ENCODE assay signal across 8 cellular contexts in genomic region chr16:58843675-58844074, GRCh38.
DNase-seq lines count a peak whose midpoint lies in the region; ATAC-seq and TF ChIP-seq lines count a peak whose summit lies in the region.

No MANE protein-coding gene starts in this region.

- intact Hi-C loops in activated T-helper 1 cell treated with anti-CD3 and anti-CD28 coated beads, Interleukin-12 subunit alpha, Interleukin-12 subunit beta, Interleukin-2, Interleukin-4 antibody, amounts not matched to agents 30 ng/mL and 10 ng/mL and 1 ng/mL, durations not matched to agents 14 hours and 24 hours and 36 hours (cut with micrococcal nuclease) = no loop called here

- H3K9ac ChIP-seq in NT2/D1 (ENCODE audit: insufficient read length, low read depth) = no peak overlapping the region

- H3K9me3 ChIP-seq in BE2C = no peaks in the 10 kb centered on the region
- peaks cover 16% of the 10 kb centered on the region; the same call in 1 of the 2 replicates for H3K9me3 ChIP-seq in NT2/D1 (ENCODE audit: insufficient read depth, low read length)

- H3K36me3 Mint-ChIP-seq in activated T-helper 1 cell treated with anti-CD3 and anti-CD28 coated beads, Interleukin-12 subunit alpha, Interleukin-12 subunit beta, Interleukin-2, Interleukin-4 antibody, amounts not matched to agents 30 ng/mL and 10 ng/mL and 1 ng/mL, durations not matched to agents 14 hours and 24 hours and 36 hours (ENCODE audit: low read depth) = no peaks in the 10 kb centered on the region

- no peaks in the 10 kb centered on the region for H3K27me3 ChIP-seq in BE2C
- no peaks in the 10 kb centered on the region for H3K27me3 ChIP-seq in NT2/D1 (ENCODE audit: insufficient read depth, insufficient read length)
- no peaks in the 10 kb centered on the region for H3K27me3 ChIP-seq in foreskin keratinocyte

- no peak overlapping the region for H3K27ac Mint-ChIP-seq in activated T-helper 1 cell treated with anti-CD3 and anti-CD28 coated beads, Interleukin-12 subunit alpha, Interleukin-12 subunit beta, Interleukin-2, Interleukin-4 antibody, amounts not matched to agents 30 ng/mL and 10 ng/mL and 1 ng/mL, durations not matched to agents 14 hours and 24 hours and 36 hours

- no peak overlapping the region for H3K27ac ChIP-seq in foreskin keratinocyte

- TF ChIP-seq CTCF in BE2C (IDR thresholded peaks at IDR 0.05; ENCODE audit: low read depth, low read length) = peak; percentile 24; the same call in 1 of the 2 replicates
- TF ChIP-seq CTCF in foreskin keratinocyte (conservative IDR thresholded peaks at IDR 0.05) = peak; percentile 46

- no peaks in the 10 kb centered on the region for H3K4me1 Mint-ChIP-seq in activated T-helper 1 cell treated with anti-CD3 and anti-CD28 coated beads, Interleukin-12 subunit alpha, Interleukin-12 subunit beta, Interleukin-2, Interleukin-4 antibody, amounts not matched to agents 30 ng/mL and 10 ng/mL and 1 ng/mL, durations not matched to agents 14 hours and 24 hours and 36 hours (ENCODE audit: low read depth)

- no peaks in the 10 kb centered on the region for H3K9me3 Mint-ChIP-seq in activated T-helper 1 cell treated with anti-CD3 and anti-CD28 coated beads, Interleukin-12 subunit alpha, Interleukin-12 subunit beta, Interleukin-2, Interleukin-4 antibody, amounts not matched to agents 30 ng/mL and 10 ng/mL and 1 ng/mL, durations not matched to agents 14 hours and 24 hours and 36 hours

- peak; percentile 62 for ATAC-seq in GM21526 (IDR thresholded peaks at IDR 0.05; ENCODE audit: low FRiP score, unreplicated experiment)
- no peak for ATAC-seq in foreskin keratinocyte
- no peak for ATAC-seq in GM21825 (IDR thresholded peaks at IDR 0.05; ENCODE audit: unreplicated experiment)

- H3K36me3 ChIP-seq in BE2C (no peaks in the 10 kb centered on the region), NT2/D1 (ENCODE audit: insufficient read depth, insufficient read length, low read length) (no peaks in the 10 kb centered on the region)

- no peaks in the 10 kb centered on the region for H3K27me3 Mint-ChIP-seq in activated T-helper 1 cell treated with anti-CD3 and anti-CD28 coated beads, Interleukin-12 subunit alpha, Interleukin-12 subunit beta, Interleukin-2, Interleukin-4 antibody, amounts not matched to agents 30 ng/mL and 10 ng/mL and 1 ng/mL, durations not matched to agents 14 hours and 24 hours and 36 hours (ENCODE audit: insufficient read depth)

- H3K4me3 Mint-ChIP-seq in activated T-helper 1 cell treated with anti-CD3 and anti-CD28 coated beads, Interleukin-12 subunit alpha, Interleukin-12 subunit beta, Interleukin-2, Interleukin-4 antibody, amounts not matched to agents 30 ng/mL and 10 ng/mL and 1 ng/mL, durations not matched to agents 14 hours and 24 hours and 36 hours = no peak overlapping the region

- H3K4me1 ChIP-seq in BE2C (no peaks in the 10 kb centered on the region), NT2/D1 (ENCODE audit: insufficient read depth, insufficient read length) (no peaks in the 10 kb centered on the region), foreskin keratinocyte (no peaks in the 10 kb centered on the region)

- H3K4me3 ChIP-seq in BE2C (ENCODE audit: low read depth, low read length) (no peak overlapping the region), NT2/D1 (ENCODE audit: insufficient read length, low read depth) (no peak overlapping the region)

- DNase-seq in BE2C (no peak), NT2/D1 (ENCODE audit: low read depth, low spot score) (peak; percentile 18), foreskin keratinocyte (peak in 1 of 2 donors; percentile 17), NCI-H1092 treated with DMSO at 0.1 percent for 48 hours (lab: John Stamatoyannopoulos, UW) (no peak)
- no peak for DNase-seq in stimulated activated CD4-positive, alpha-beta T cell treated with anti-CD3 and anti-CD28 coated beads, Interleukin-4, amount 100 ng/mL, for 4 hours
- no peak for DNase-seq in activated T-helper 1 cell treated with anti-CD3 and anti-CD28 coated beads, Interleukin-12 subunit alpha, Interleukin-12 subunit beta, Interleukin-2, Interleukin-4 antibody, amounts not matched to agents 30 ng/mL and 10 ng/mL and 1 ng/mL, durations not matched to agents 14 hours and 24 hours and 36 hours (ENCODE audit: low spot score)
